In genomic region chr1:7549277-7549676, GRCh38 we compare ENCODE assay signal across 8 cellular contexts.
A peak's percentile ranks its signal among the peaks of the same experiment; 100 is the strongest.
DNase-seq lines count a peak whose midpoint lies in the region; ATAC-seq and TF ChIP-seq lines count a peak whose summit lies in the region.

No MANE protein-coding gene starts in this region.

- intact Hi-C loops in aorta (cut with DNase I): no loop called here

- peaks cover 1% of the 10 kb centered on the region for H3K9me3 ChIP-seq in aorta (ENCODE audit: control insufficient read depth, low read length)

- CTCF ChIA-PET in activated CD8-positive, alpha-beta T cell treated with anti-CD3 and anti-CD28 coated beads, Interleukin-2, amount 10 ng/mL, durations not matched to agents 7 days and 5 days (lab: Charles Lee): no interaction called here

- H3K4me1 ChIP-seq in aorta (ENCODE audit: control insufficient read depth in 1 of 2, insufficient read depth in 2 of 2, low read length in 2 of 2): peaks cover 0 to 2% of the 10 kb centered on the region in 2 donors

- no peak overlapping the region for H3K4me3 ChIP-seq in aorta (ENCODE audit: low read length in 2 of 2)

- peak; percentile 74 for ATAC-seq in activated CD8-positive, alpha-beta T cell treated with anti-CD3 and anti-CD28 coated beads, Interleukin-2, amount 10 ng/mL, durations not matched to agents 7 days and 5 days
- ATAC-seq in aorta (ENCODE audit: low FRiP score): peak; percentile 52
- no peak for ATAC-seq in HG03439 (IDR thresholded peaks at IDR 0.05; ENCODE audit: unreplicated experiment)
- ATAC-seq in GM21526 (IDR thresholded peaks at IDR 0.05; ENCODE audit: low FRiP score, unreplicated experiment): no peak

- TF ChIP-seq CTCF in HFFc6 (IDR thresholded peaks at IDR 0.05): no peak

- no peaks in the 10 kb centered on the region for H3K36me3 ChIP-seq in aorta (ENCODE audit: control insufficient read depth in 1 of 2, insufficient read depth in 2 of 2, low read length in 1 of 2)

- peaks cover 19% of the 10 kb centered on the region for H3K27me3 Mint-ChIP-seq in HFFc6 (ENCODE audit: insufficient read depth)
- H3K27me3 Mint-ChIP-seq in activated CD8-positive, alpha-beta T cell treated with anti-CD3 and anti-CD28 coated beads, Interleukin-2, amount 10 ng/mL, durations not matched to agents 7 days and 5 days (ENCODE audit: low read depth): peaks cover 8% of the 10 kb centered on the region

- DNase-seq in AG20443 (ENCODE audit: low spot score) (peak; percentile 59), HFFc6 (peak; percentile 76), iris pigment epithelial cell (ENCODE audit: low read depth) (peak; percentile 78), aorta (peak; percentile 47 to 49), KG1 (lab: John Stamatoyannopoulos, UW) (no peak)
- peak; percentile 55 for DNase-seq in activated CD8-positive, alpha-beta T cell treated with anti-CD3 and anti-CD28 coated beads, Interleukin-2, amount 10 ng/mL, durations not matched to agents 7 days and 5 days

- H3K27me3 ChIP-seq in aorta (ENCODE audit: control insufficient read depth in 1 of 2, insufficient read depth in 2 of 2, low read length in 1 of 2): no peaks in the 10 kb centered on the region

- POLR2A ChIA-PET in activated CD8-positive, alpha-beta T cell treated with anti-CD3 and anti-CD28 coated beads, Interleukin-2, amount 10 ng/mL, durations not matched to agents 7 days and 5 days (lab: Charles Lee): no interaction called here

- H3K36me3 Mint-ChIP-seq in HFFc6 (ENCODE audit: low read depth): peaks cover 12% of the 10 kb centered on the region
- H3K36me3 Mint-ChIP-seq in activated CD8-positive, alpha-beta T cell treated with anti-CD3 and anti-CD28 coated beads, Interleukin-2, amount 10 ng/mL, durations not matched to agents 7 days and 5 days (ENCODE audit: low read depth): no peaks in the 10 kb centered on the region

- peak overlapping the region; percentile 27; the same call in 1 of the 2 replicates for H3K27ac Mint-ChIP-seq in HFFc6
- H3K27ac Mint-ChIP-seq in activated CD8-positive, alpha-beta T cell treated with anti-CD3 and anti-CD28 coated beads, Interleukin-2, amount 10 ng/mL, durations not matched to agents 7 days and 5 days: peak overlapping the region; percentile 80

- peaks cover 8% of the 10 kb centered on the region for H3K9me3 Mint-ChIP-seq in HFFc6
- H3K9me3 Mint-ChIP-seq in activated CD8-positive, alpha-beta T cell treated with anti-CD3 and anti-CD28 coated beads, Interleukin-2, amount 10 ng/mL, durations not matched to agents 7 days and 5 days (ENCODE audit: insufficient read depth): no peaks in the 10 kb centered on the region

- peak overlapping the region; percentile 13 for H3K4me3 Mint-ChIP-seq in HFFc6
- no peak overlapping the region for H3K4me3 Mint-ChIP-seq in activated CD8-positive, alpha-beta T cell treated with anti-CD3 and anti-CD28 coated beads, Interleukin-2, amount 10 ng/mL, durations not matched to agents 7 days and 5 days

- H3K4me1 Mint-ChIP-seq in HFFc6 (ENCODE audit: low read depth): peaks cover 13% of the 10 kb centered on the region
- peaks cover 11% of the 10 kb centered on the region for H3K4me1 Mint-ChIP-seq in activated CD8-positive, alpha-beta T cell treated with anti-CD3 and anti-CD28 coated beads, Interleukin-2, amount 10 ng/mL, durations not matched to agents 7 days and 5 days (ENCODE audit: low read depth)

- WGBS in aorta, 2 donors: 12% methylated on average over 5 to 6 of the region's 6 CpGs

- H3K27ac ChIP-seq in aorta (ENCODE audit: low read depth in 1 of 2, low read length in 2 of 2): no peak overlapping the region

Comparison
In these comparisons a context has a peak if more than half of its experiments do, and no peak if none do; other contexts are left out.
1. ATAC-seq: peak in activated CD8-positive, alpha-beta T cell treated with anti-CD3 and anti-CD28 coated beads, Interleukin-2, amount 10 ng/mL, durations not matched to agents 7 days and 5 days (single experiment) and aorta (single experiment); none in HG03439 (single experiment) and GM21526 (single experiment).